In the genomic region with DNA sequence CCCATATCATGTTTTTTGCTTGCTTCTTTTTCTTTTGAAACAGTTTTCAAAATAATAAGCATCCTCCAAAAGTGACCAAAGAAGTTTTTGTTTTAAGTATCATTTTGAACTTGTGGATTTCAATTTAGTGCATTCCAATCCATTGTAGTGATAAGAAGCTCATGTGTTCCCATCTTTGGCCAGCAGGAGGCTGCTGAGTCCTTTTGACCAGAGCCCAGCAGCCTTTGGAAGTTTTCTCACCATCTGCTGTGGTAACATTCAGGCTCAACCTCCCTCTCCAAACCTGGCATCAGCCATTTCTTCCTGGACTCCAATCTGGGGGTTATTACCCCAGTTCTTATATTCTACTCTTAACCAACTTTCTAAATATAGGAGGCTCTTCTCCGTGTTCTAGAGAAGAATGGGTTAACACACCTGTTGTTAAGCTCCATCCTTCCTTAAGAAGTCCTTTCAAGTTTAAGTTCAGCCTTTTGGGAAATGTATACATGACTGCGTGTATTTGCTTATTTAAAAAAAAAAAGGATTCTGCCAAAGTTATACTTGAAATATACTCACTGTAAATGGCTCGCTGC, we compare ENCODE assay signal across 9 cellular contexts. TPM values are rescaled to one million over a fixed set of nuclear protein-coding genes. Genes with fewer than 3 reads are reported as not detected.
DNase-seq lines count a peak whose midpoint lies in the region; ATAC-seq and TF ChIP-seq lines count a peak whose summit lies in the region.
"Had no signal": no experiment of that assay in that cellular context is flagged by ENCODE, and none has a peak within 500 bp of the region (broad histone marks: within the 10 kb centered on the region; RNA-seq: fewer than 3 reads in every experiment).

No MANE protein-coding gene starts in this region.

- H3K14ac ChIP-seq in neuronal stem cell (ENCODE audit: low read length): no peak overlapping the region

- no peak overlapping the region for H4K8ac ChIP-seq in neuronal stem cell (ENCODE audit: low read depth, low read length)

- peak; percentile 76 for TF ChIP-seq CTCF in A673 (conservative IDR thresholded peaks at IDR 0.05; ENCODE audit: low read depth, low read length)
- peak; percentile 82 for TF ChIP-seq CTCF in GM12864 (IDR thresholded peaks at IDR 0.05; ENCODE audit: low read depth, low read length, missing control alignments)
- TF ChIP-seq CTCF in gastrocnemius medialis (IDR thresholded peaks at IDR 0.05 in 4 of 5, conservative IDR thresholded peaks at IDR 0.05 in 1 of 5): peak in 2 of 5 experiments; percentile 31 to 44

- CTCF ChIA-PET in A673 (lab: Charles Lee): interaction anchor here (0.5 to 1.4 kb wide), 6 partner anchors 10 to 129 kb away, joined by 3 to 9 read pairs (median 6); no protein-coding TSS in a partner anchor
- CTCF ChIA-PET in activated CD4-positive, alpha-beta T cell treated with anti-CD3 and anti-CD28 coated beads, Interleukin-2, amount 10 ng/mL, durations not matched to agents 7 days and 5 days (lab: Charles Lee): interaction anchor here (0.6 to 1.5 kb wide), 6 partner anchors 9 to 307 kb away, joined by 3 to 5 read pairs (median 3); no protein-coding TSS in a partner anchor

- no peak overlapping the region for H3K18ac ChIP-seq in neuronal stem cell (ENCODE audit: low read length)

- H3K27me3 Mint-ChIP-seq in activated CD4-positive, alpha-beta T cell treated with anti-CD3 and anti-CD28 coated beads, Interleukin-2, amount 10 ng/mL, durations not matched to agents 7 days and 5 days: peaks cover 8% of the 10 kb centered on the region

- no peak overlapping the region for H2BK120ac ChIP-seq in neuronal stem cell (ENCODE audit: low read depth, low read length)

- H2AK5ac ChIP-seq in neuronal stem cell (ENCODE audit: low read depth, low read length): no peak overlapping the region

- no CpG with 5 or more reads among the region's 3 CpGs for WGBS in neuronal stem cell (ENCODE audit: extremely low coverage in 2 of 2, insufficient read length in 2 of 2, insufficient replicate concordance in 1 of 2), 2 donors

- H2BK12ac ChIP-seq in neuronal stem cell (ENCODE audit: low read length): no peak overlapping the region

- H3K4me1 ChIP-seq in A673 (ENCODE audit: insufficient read depth, low read length, poor library complexity, severe bottlenecking) (no peaks in the 10 kb centered on the region), neuronal stem cell (ENCODE audit: control insufficient read depth in 2 of 2, insufficient read depth in 1 of 2, low read depth in 1 of 2, low read length in 2 of 2) (peaks cover 0 to 2% of the 10 kb centered on the region in 2 donors), gastrocnemius medialis (no peaks in the 10 kb centered on the region)

- H3K9ac ChIP-seq in neuronal stem cell (ENCODE audit: low read depth, low read length, poor library complexity): no peak overlapping the region

- TF ChIP-seq POLR2A in gastrocnemius medialis (IDR thresholded peaks at IDR 0.05): no peak

- DNase-seq in A673 (ENCODE audit: low spot score) (peak; percentile 76), GM12864 (ENCODE audit: low read depth) (peak; percentile 13), NCI-H2107 (lab: John Stamatoyannopoulos, UW) (peak; percentile 46), fibroblast of peridontal ligament (ENCODE audit: extremely low read depth) (peak; percentile 69), neuronal stem cell (ENCODE audit: low spot score) (peak; percentile 52), gastrocnemius medialis (no peak)
- DNase-seq in activated CD4-positive, alpha-beta T cell treated with anti-CD3 and anti-CD28 coated beads, Interleukin-2, amount 10 ng/mL, durations not matched to agents 7 days and 5 days: peak; percentile 57

- BruUV-seq in A673 (replicated peaks; lab: Mats Ljungman, UMichigan): no TSS peak

- H3K4ac ChIP-seq in neuronal stem cell (ENCODE audit: low read length): no peak overlapping the region

- H3K79me1 ChIP-seq in neuronal stem cell (ENCODE audit: low read depth, low read length): no peaks in the 10 kb centered on the region

- H2AFZ ChIP-seq in neuronal stem cell (ENCODE audit: low read length): no peak overlapping the region

- H3K27me3 ChIP-seq in A673 (replicated peaks; ENCODE audit: insufficient read depth, low read depth, low read length, poor library complexity) (peaks cover 18% of the 10 kb centered on the region), neuronal stem cell (ENCODE audit: control insufficient read depth in 3 of 3, insufficient read depth in 3 of 3, low read depth in 1 of 3, low read length in 3 of 3) (peaks cover 0 to 3% (median 3%) of the 10 kb centered on the region in 3 experiments), gastrocnemius medialis (peaks cover 0 to 11% (median 0%) of the 10 kb centered on the region in 3 donors)

- H3K9me3 ChIP-seq in A673 (ENCODE audit: low read depth, low read length, poor library complexity, severe bottlenecking) (no peaks in the 10 kb centered on the region), neuronal stem cell (replicated peaks in 1 of 2; ENCODE audit: control insufficient read depth in 2 of 2, insufficient read depth in 1 of 2, low read depth in 1 of 2, low read length in 2 of 2) (no peaks in the 10 kb centered on the region), gastrocnemius medialis (no peaks in the 10 kb centered on the region)

- H3K4me1 Mint-ChIP-seq in activated CD4-positive, alpha-beta T cell treated with anti-CD3 and anti-CD28 coated beads, Interleukin-2, amount 10 ng/mL, durations not matched to agents 7 days and 5 days: no peaks in the 10 kb centered on the region

- H3K23ac ChIP-seq in neuronal stem cell (ENCODE audit: low read depth, low read length, poor library complexity): no peak overlapping the region

- no peak overlapping the region for H3K27ac ChIP-seq in A673 (ENCODE audit: low read depth, low read length, poor library complexity, severe bottlenecking)
- no peak overlapping the region for H3K27ac ChIP-seq in neuronal stem cell (replicated peaks; ENCODE audit: low read length)
- no peak overlapping the region for H3K27ac ChIP-seq in gastrocnemius medialis

- H3K36me3 ChIP-seq in A673 (ENCODE audit: insufficient read depth, low read length, poor library complexity, severe bottlenecking) (no peaks in the 10 kb centered on the region), neuronal stem cell (replicated peaks in 1 of 2; ENCODE audit: control insufficient read depth in 2 of 2, insufficient read depth in 2 of 2, low read length in 2 of 2) (no peaks in the 10 kb centered on the region), gastrocnemius medialis (no peaks in the 10 kb centered on the region)

- no peak overlapping the region for H3K4me3 ChIP-seq in A673 (ENCODE audit: low read depth, low read length, poor library complexity, severe bottlenecking)
- no peak overlapping the region for H3K4me3 ChIP-seq in GM12864 (ENCODE audit: low read depth, low read length)
- H3K4me3 ChIP-seq in neuronal stem cell (ENCODE audit: low read length in 2 of 2): no peak overlapping the region
- H3K4me3 ChIP-seq in gastrocnemius medialis: no peak overlapping the region

- no peak overlapping the region for H2BK5ac ChIP-seq in neuronal stem cell (ENCODE audit: low read length)

- in situ Hi-C loops in gastrocnemius medialis (cut with MboI; ENCODE audit: low sequenced_read_pairs in 4 of 4): no loop called here

- no peaks in the 10 kb centered on the region for H3K36me3 Mint-ChIP-seq in activated CD4-positive, alpha-beta T cell treated with anti-CD3 and anti-CD28 coated beads, Interleukin-2, amount 10 ng/mL, durations not matched to agents 7 days and 5 days (ENCODE audit: low read depth)
- H3K36me3 Mint-ChIP-seq: naive thymus-derived CD8-positive, alpha-beta T cell had no signal

- POLR2A ChIA-PET in A673 (lab: Charles Lee; ENCODE audit: low non-redundant PET): no interaction called here
- POLR2A ChIA-PET in activated CD4-positive, alpha-beta T cell treated with anti-CD3 and anti-CD28 coated beads, Interleukin-2, amount 10 ng/mL, durations not matched to agents 7 days and 5 days (lab: Charles Lee): no interaction called here

- no peak overlapping the region for H3K4me2 ChIP-seq in neuronal stem cell (ENCODE audit: insufficient read depth, low read length, poor library complexity, severe bottlenecking)

- ATAC-seq in HG02759 (IDR thresholded peaks at IDR 0.05; ENCODE audit: unreplicated experiment) (peak; percentile 88), gastrocnemius medialis (no peak)

- H4K91ac ChIP-seq in neuronal stem cell (ENCODE audit: low read depth, low read length, poor library complexity): no peak overlapping the region

- no peaks in the 10 kb centered on the region for H3K9me3 Mint-ChIP-seq in activated CD4-positive, alpha-beta T cell treated with anti-CD3 and anti-CD28 coated beads, Interleukin-2, amount 10 ng/mL, durations not matched to agents 7 days and 5 days
- H3K9me3 Mint-ChIP-seq: naive thymus-derived CD8-positive, alpha-beta T cell had no signal

- H3K4me3 Mint-ChIP-seq in activated CD4-positive, alpha-beta T cell treated with anti-CD3 and anti-CD28 coated beads, Interleukin-2, amount 10 ng/mL, durations not matched to agents 7 days and 5 days: no peak overlapping the region
- H3K4me3 Mint-ChIP-seq: naive thymus-derived CD8-positive, alpha-beta T cell had no signal

- H2BK15ac ChIP-seq in neuronal stem cell (ENCODE audit: low read length): no peak overlapping the region

- intact Hi-C loops in A673 (cut with micrococcal nuclease; ENCODE audit: unreplicated experiment): loop anchor here (1.0 kb wide), 1 partner anchor 129 kb away; no protein-coding TSS in a partner anchor
- intact Hi-C loops in gastrocnemius medialis (cut with DNase I; ENCODE audit: low total_unique reads): no loop called here

- H3K27ac Mint-ChIP-seq in activated CD4-positive, alpha-beta T cell treated with anti-CD3 and anti-CD28 coated beads, Interleukin-2, amount 10 ng/mL, durations not matched to agents 7 days and 5 days: no peak overlapping the region
- H3K27ac Mint-ChIP-seq: naive thymus-derived CD8-positive, alpha-beta T cell had no signal

RNA-seq across cellular contexts. Expression of gene MAL, which starts 39.0 kb away (rescaled TPM):
- total RNA-seq in A673 (2021) (not detected in 2 replicates), gastrocnemius medialis (1 to 10 TPM in 1 of 4 donors, under 1 TPM in 2, not detected in 1; 0.64 to 2.4 (median 0.87) TPM)
- total RNA-seq in activated CD4-positive, alpha-beta T cell treated with anti-CD3 and anti-CD28 coated beads, Interleukin-2, amount 10 ng/mL, durations not matched to agents 7 days and 5 days: 100 to 1,000 TPM; 237 to 339 TPM
- polyA plus RNA-seq in neuronal stem cell (2013, experiment 1 of 2): 0.18 TPM
- 0.19 TPM for polyA plus RNA-seq in neuronal stem cell (2013, experiment 2 of 2)

Comparison
In these comparisons a context has a peak if more than half of its experiments do, and no peak if none do; other contexts are left out.
1. DNase-seq: peak in A673 (single experiment), GM12864 (single experiment), NCI-H2107 (single experiment), activated CD4-positive, alpha-beta T cell treated with anti-CD3 and anti-CD28 coated beads, Interleukin-2, amount 10 ng/mL, durations not matched to agents 7 days and 5 days (single experiment), fibroblast of peridontal ligament (single experiment) and neuronal stem cell (single experiment); none in gastrocnemius medialis (0 of 2).
2. RNA of gene MAL, which starts 39.0 kb away (total RNA-seq): 237 to 339 TPM in activated CD4-positive, alpha-beta T cell treated with anti-CD3 and anti-CD28 coated beads, Interleukin-2, amount 10 ng/mL, durations not matched to agents 7 days and 5 days; 0.64 to 2.4 TPM in gastrocnemius medialis and not detected in A673; every median in the first group is over 10 times any median in the second.